ENCODE assay signal across 9 cellular contexts in genomic region chr17:81322271-81323082, GRCh38. TPM values are rescaled to one million over a fixed set of nuclear protein-coding genes. Genes with fewer than 3 reads are reported as not detected.
DNase-seq lines count a peak whose midpoint lies in the region; ATAC-seq, FAIRE-seq and TF ChIP-seq lines count a peak whose summit lies in the region.
"Had no signal": no experiment of that assay in that cellular context is flagged by ENCODE, and none has a peak within 500 bp of the region (broad histone marks: within the 10 kb centered on the region; RNA-seq: fewer than 3 reads in every experiment).

No MANE protein-coding gene starts in this region.

- H3K36me3 ChIP-seq in esophagus muscularis mucosa: no peaks in the 10 kb centered on the region

- peaks cover 2 to 22% (median 19%) of the 10 kb centered on the region in 4 donors for H3K4me1 ChIP-seq in esophagus muscularis mucosa

- H3K27me3 ChIP-seq in esophagus muscularis mucosa: no peaks in the 10 kb centered on the region

- FAIRE-seq in GM12892 (lab: Jason Lieb, UNC): no peak

- H3K4me3 ChIP-seq in esophagus muscularis mucosa: no peak overlapping the region
- H3K4me3 ChIP-seq: skin epidermis had no signal

- TF ChIP-seq EP300 in esophagus muscularis mucosa (IDR thresholded peaks at IDR 0.05): no peak

- no peak for TF ChIP-seq POLR2A in GM12892 (IDR thresholded peaks at IDR 0.05; ENCODE audit: low read depth, low read length)
- TF ChIP-seq POLR2A in esophagus muscularis mucosa (IDR thresholded peaks at IDR 0.05; ENCODE audit: low read depth): no peak

- peak; percentile 80 for DNase-seq in GM12892 (ENCODE audit: insufficient read length)
- peak; percentile 16 for DNase-seq in T-helper 22 cell (ENCODE audit: low read depth)
- no peak for DNase-seq in esophagus muscularis mucosa (ENCODE audit: extremely low spot score)
- DNase-seq in stimulated activated naive CD8-positive, alpha-beta T cell treated with anti-CD3 and anti-CD28 coated beads, Interleukin-15, Interleukin-2, amounts not matched to agents 100 U/mL and 50 U/mL, for 24 hours: peak; percentile 66
- no peak for DNase-seq in NCI-H526 (lab: John Stamatoyannopoulos, UW)
- no peak for DNase-seq in cerebellum (ENCODE audit: low spot score)
- DNase-seq in NCI-H226: no peak

- no peak overlapping the region for H3K27ac ChIP-seq in 22Rv1
- no peak overlapping the region for H3K27ac ChIP-seq in esophagus muscularis mucosa (replicated peaks in 1 of 4)
- H3K27ac ChIP-seq: skin epidermis had no signal

- no peaks in the 10 kb centered on the region for H3K9me3 ChIP-seq in esophagus muscularis mucosa

- ATAC-seq in stimulated activated naive CD8-positive, alpha-beta T cell treated with anti-CD3 and anti-CD28 coated beads, Interleukin-15, Interleukin-2, amounts not matched to agents 100 U/mL and 50 U/mL, for 24 hours: peak; percentile 86

- 92% methylated on average over 34 of the region's 34 CpGs for whole genome bisulfite sequencing in esophagus muscularis mucosa

- TF ChIP-seq CTCF in 22Rv1 (IDR thresholded peaks at IDR 0.05) (peak; percentile 83), esophagus muscularis mucosa (IDR thresholded peaks at IDR 0.05) (peak in 2 of 3 experiments; percentile 18 to 38)

- intact Hi-C loops in esophagus muscularis mucosa (cut with DNase I): no loop called here

RNA-seq across cellular contexts. Expression of gene SLC38A10, which starts 27.4 kb away (rescaled TPM):
- polyA plus RNA-seq in GM12892 (2012; ENCODE audit: missing spikeins): 20.1 TPM
- 100 to 1,000 TPM in 2 of 4 donors, 10 to 100 TPM in 2; 78.0 to 103 (median 93.4) TPM for total RNA-seq in esophagus muscularis mucosa
- total RNA-seq in cerebellum: 20.4 TPM

Comparison
In these comparisons a context has a peak if more than half of its experiments do, and no peak if none do; other contexts are left out.
1. DNase-seq: peak in GM12892 (single experiment), T-helper 22 cell (single experiment) and stimulated activated naive CD8-positive, alpha-beta T cell treated with anti-CD3 and anti-CD28 coated beads, Interleukin-15, Interleukin-2, amounts not matched to agents 100 U/mL and 50 U/mL, for 24 hours (single experiment); none in esophagus muscularis mucosa (single experiment), NCI-H526 (0 of 2), cerebellum (single experiment) and NCI-H226 (single experiment).